ENCODE assay signal across 17 cellular contexts in genomic region chr18:50642439-50642838, GRCh38.
DNase-seq lines count a peak whose midpoint lies in the region; ATAC-seq, FAIRE-seq and TF ChIP-seq lines count a peak whose summit lies in the region.
"Had no signal": no experiment of that assay in that cellular context is flagged by ENCODE, and none has a peak within 500 bp of the region (broad histone marks: within the 10 kb centered on the region; RNA-seq: fewer than 3 reads in every experiment).

No MANE protein-coding gene starts in this region.

- DNase-seq in G401 (ENCODE audit: low spot score) = peak; percentile 82
- DNase-seq in GM12891 (ENCODE audit: insufficient read length, low spot score) = no peak
- no peak for DNase-seq in GM12878 (ENCODE audit: low read depth, low spot score)
- peak; percentile 42 for DNase-seq in choroid plexus epithelial cell (ENCODE audit: low read depth)
- DNase-seq in T-helper 9 cell = no peak
- DNase-seq in T-cell = no peak
- no peak for DNase-seq in NCI-H345 treated with DMSO at 0.1 percent for 48 hours (lab: John Stamatoyannopoulos, UW; ENCODE audit: unreplicated experiment)
- no peak for DNase-seq in cortex of kidney (lab: John Stamatoyannopoulos, UW)
- DNase-seq: Calu3; CD4-positive, alpha-beta memory T cell; COR-L47; DMS79 treated with DMSO at 0.1 percent for 48 hours; GOT3 had no signal

- WGBS in GM12878 (ENCODE audit: insufficient coverage, insufficient replicate concordance, low lambda C conversion rate, missing lambda C conversion rate) = 0% methylated on average over 2 of the region's 2 CpGs

- TF ChIP-seq EP300 in GM12878 (IDR thresholded peaks at IDR 0.05; ENCODE audit: borderline replicate concordance in 1 of 2, control insufficient read depth in 1 of 2, low read depth in 2 of 2, low read length in 2 of 2) = no peak

- no peak overlapping the region for H3K9ac ChIP-seq in GM12878 (ENCODE audit: control insufficient read depth, insufficient read depth, low read length)

- H3K27ac ChIP-seq in GM12878 (ENCODE audit: control insufficient read depth, insufficient read depth) = no peak overlapping the region

- no peak overlapping the region for H3K4me3 Mint-ChIP-seq in T-cell
- H3K4me3 Mint-ChIP-seq: CD4-positive, alpha-beta memory T cell had no signal

- no TSS peak for BruUV-seq in GM12878 (replicated peaks; lab: Mats Ljungman, UMichigan)

- FAIRE-seq in GM12891 (lab: Jason Lieb, UNC) (no peak), GM12878 (lab: Jason Lieb, UNC) (no peak)
- FAIRE-seq: G401.6, GM18507, H54 had no signal

- no peak overlapping the region for H3K27ac Mint-ChIP-seq in T-cell
- H3K27ac Mint-ChIP-seq: CD4-positive, alpha-beta memory T cell had no signal

- no peaks in the 10 kb centered on the region for H3K36me3 Mint-ChIP-seq in T-cell
- H3K36me3 Mint-ChIP-seq: CD4-positive, alpha-beta memory T cell had no signal

- SMC1A ChIA-PET in GM12878 (lab: Charles Lee; ENCODE audit: uncharacterized antibody, unreplicated experiment) = no interaction called here

- H3K27me3 ChIP-seq in GM12878 (replicated peaks in 1 of 2; ENCODE audit: control insufficient read depth in 2 of 2, insufficient read depth in 2 of 2, low read length in 1 of 2) = no peaks in the 10 kb centered on the region

- H3K9me3 Mint-ChIP-seq in T-cell = no peaks in the 10 kb centered on the region
- H3K9me3 Mint-ChIP-seq: CD4-positive, alpha-beta memory T cell had no signal

- no peak for TF ChIP-seq RAD21 in GM12878 (IDR thresholded peaks at IDR 0.05; ENCODE audit: insufficient read depth, low read depth, low read length)

- RAD21 ChIA-PET in GM12878 (lab: Charles Lee; ENCODE audit: unreplicated experiment) = no interaction called here

- no peaks in the 10 kb centered on the region for H3K4me1 Mint-ChIP-seq in T-cell
- H3K4me1 Mint-ChIP-seq: CD4-positive, alpha-beta memory T cell had no signal

- H3K9me3 ChIP-seq in GM12878 (replicated peaks; ENCODE audit: control insufficient read depth, insufficient read depth, low read length) = no peaks in the 10 kb centered on the region
- H3K9me3 ChIP-seq: HAP-1 had no signal

- no peaks in the 10 kb centered on the region for H3K79me2 ChIP-seq in GM12878 (ENCODE audit: control insufficient read depth, insufficient read depth, low read length)

- H3K4me2 ChIP-seq in GM12878 (ENCODE audit: control insufficient read depth, insufficient read depth) = no peak overlapping the region

- CTCF ChIA-PET in GM12878 (lab: Yijun Ruan, JAX) (no interaction called here), T-cell (lab: Charles Lee) (no interaction called here)

- no peak for TF ChIP-seq CTCF in GM12878 (IDR thresholded peaks at IDR 0.05 in 2 of 3, conservative IDR thresholded peaks at IDR 0.05 in 1 of 3; ENCODE audit: control insufficient read depth in 2 of 3, extremely low read depth in 1 of 3, insufficient read depth in 1 of 3, low read depth in 3 of 3, low read length in 3 of 3)
- TF ChIP-seq CTCF in choroid plexus epithelial cell (conservative IDR thresholded peaks at IDR 0.05; ENCODE audit: low read depth, low read length) = no peak

- no peaks in the 10 kb centered on the region for H4K20me1 ChIP-seq in GM12878 (ENCODE audit: control insufficient read depth, insufficient read depth)

- peaks cover 2 to 4% of the 10 kb centered on the region in 2 donors for H3K27me3 Mint-ChIP-seq in T-cell

- no peaks in the 10 kb centered on the region for H3K4me1 ChIP-seq in GM12878 (ENCODE audit: control insufficient read depth, insufficient read depth, low read length)
- H3K4me1 ChIP-seq: HAP-1 had no signal

- POLR2A ChIA-PET in GM12878 (lab: Charles Lee) (no interaction called here), T-cell (lab: Charles Lee) (no interaction called here)

- ATAC-seq in GM12878 (no peak), T-cell (replicated peaks in 1 of 4) (no peak)

- H3K4me3 ChIP-seq in GM12878 (no peak overlapping the region), choroid plexus epithelial cell (ENCODE audit: low read depth, low read length) (no peak overlapping the region)
- H3K4me3 ChIP-seq: HAP-1 had no signal

- no peaks in the 10 kb centered on the region for H3K36me3 ChIP-seq in GM12878 (ENCODE audit: control insufficient read depth in 2 of 2, insufficient read depth in 2 of 2, low read length in 1 of 2)
- H3K36me3 ChIP-seq: HAP-1 had no signal

- in situ Hi-C loops in G401 (cut with HindIII; ENCODE audit: low sequenced_read_pairs) (no loop called here), GM12878 (cut with MboI) (no loop called here)

- H2AFZ ChIP-seq in GM12878 (ENCODE audit: control insufficient read depth, low read depth, low read length) = no peak overlapping the region

- TF ChIP-seq POLR2A in GM12891 (IDR thresholded peaks at IDR 0.05; ENCODE audit: low read depth, low read length) (no peak), GM12878 (IDR thresholded peaks at IDR 0.05; ENCODE audit: low read depth, low read length) (no peak)

- intact Hi-C loops in GM12878 (cut with micrococcal nuclease; ENCODE audit: unreplicated experiment) = no loop called here

TF ChIP-seq in GM12891, 5 proteins besides CTCF, POLR2A, EP300 and RAD21:
- TF ChIP-seq POU2F2 (IDR thresholded peaks at IDR 0.05; ENCODE audit: low read depth, low read length) = no peak
- TF ChIP-seq SPI1 (IDR thresholded peaks at IDR 0.05; ENCODE audit: low read depth, low read length) = peak; percentile 26; the same call in 1 of the 2 replicates

TF ChIP-seq in GM12878, 131 proteins besides CTCF, POLR2A, EP300 and RAD21:
- TF ChIP-seq SPI1 (IDR thresholded peaks at IDR 0.05; ENCODE audit: borderline replicate concordance, insufficient read depth, low read depth, low read length) (0 out of 2 replicates have a peak, but pooled peaks have one; percentile 8), POLR2AphosphoS2 (IDR thresholded peaks at IDR 0.05; ENCODE audit: low read depth, low read length) (no peak)

Comparison
In these comparisons a context has a peak if more than half of its experiments do, and no peak if none do; other contexts are left out.
1. DNase-seq: peak in G401 (single experiment) and choroid plexus epithelial cell (single experiment); none in GM12891 (single experiment), GM12878 (single experiment), T-helper 9 cell (single experiment), T-cell (0 of 34), NCI-H345 treated with DMSO at 0.1 percent for 48 hours (single experiment) and cortex of kidney (single experiment).